8 cellular contexts compared by ENCODE assay signal in the genomic region with DNA sequence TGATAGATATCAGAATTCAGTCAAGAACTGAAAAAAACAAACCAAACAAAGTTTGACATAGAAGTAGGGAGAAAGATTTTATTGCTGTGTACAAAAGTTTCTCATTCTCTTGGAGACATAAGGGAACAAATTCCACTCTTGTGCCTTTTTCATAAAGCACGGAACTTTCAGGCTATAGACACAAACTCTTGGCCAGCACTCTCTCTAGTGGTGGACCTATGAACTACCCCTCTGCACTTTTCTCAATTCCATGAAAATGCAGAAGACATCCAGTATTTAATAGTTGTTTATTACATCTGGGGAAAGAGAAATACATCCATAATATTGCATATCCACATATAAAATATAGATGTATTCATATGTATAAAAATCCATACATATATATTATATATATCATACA.
DNase-seq lines count a peak whose midpoint lies in the region; ATAC-seq, FAIRE-seq and TF ChIP-seq lines count a peak whose summit lies in the region.

No MANE protein-coding gene starts in this region.

- H3K27ac ChIP-seq in spleen: no peak overlapping the region

- peak in 10 of 11 experiments; percentile 28 to 71 (median 58) for TF ChIP-seq CTCF in spleen (IDR thresholded peaks at IDR 0.05 in 8 of 11, conservative IDR thresholded peaks at IDR 0.05 in 3 of 11)

- FAIRE-seq in H54 (lab: Jason Lieb, UNC): peak; percentile 38
- peak; percentile 69 for FAIRE-seq in RCC 7860 (lab: Jason Lieb, UNC)
- FAIRE-seq in frontal cortex (lab: Jason Lieb, UNC): no peak

- ATAC-seq in activated CD4-positive, CD25-positive, alpha-beta regulatory T cell treated with anti-CD3 and anti-CD28 coated beads, Interleukin-2, amount 50 U/mL, for 24 hours: no peak
- no peak for ATAC-seq in HG03520 (IDR thresholded peaks at IDR 0.05; ENCODE audit: unreplicated experiment)
- no peak for ATAC-seq in GM21825 (IDR thresholded peaks at IDR 0.05; ENCODE audit: unreplicated experiment)

- TF ChIP-seq POLR2A in H54 (IDR thresholded peaks at IDR 0.05; ENCODE audit: low read depth, low read length) (no peak), spleen (IDR thresholded peaks at IDR 0.05) (no peak)

- DNase-seq in COR-L47 (lab: John Stamatoyannopoulos, UW): peak; percentile 26
- no peak for DNase-seq in H54 (ENCODE audit: insufficient read length, low spot score)
- peak; percentile 55 for DNase-seq in RCC 7860 (ENCODE audit: low spot score)
- peak; percentile 10 to 39 for DNase-seq in frontal cortex (ENCODE audit: low spot score in 2 of 2)
- no peak for DNase-seq in spleen

- H3K9me3 ChIP-seq in spleen: no peaks in the 10 kb centered on the region

- 3 to 16% (median 6%) methylated on average over 1 of the region's 1 CpG for WGBS in spleen, 5 donors

- H3K4me3 ChIP-seq in spleen: no peak overlapping the region

- no peaks in the 10 kb centered on the region for H3K36me3 ChIP-seq in spleen

- H3K27me3 ChIP-seq in spleen (replicated peaks in 1 of 7): no peaks in the 10 kb centered on the region

- intact Hi-C loops in spleen (cut with DNase I; ENCODE audit: low total_unique reads): no loop called here

- no peaks in the 10 kb centered on the region for H3K4me1 ChIP-seq in spleen

Comparison
In these comparisons a context has a peak if more than half of its experiments do, and no peak if none do; other contexts are left out.
1. DNase-seq: peak in COR-L47 (single experiment), RCC 7860 (single experiment) and frontal cortex (2 of 2); none in H54 (single experiment) and spleen (single experiment).